18 cellular contexts compared by ENCODE assay signal in the genomic region with DNA sequence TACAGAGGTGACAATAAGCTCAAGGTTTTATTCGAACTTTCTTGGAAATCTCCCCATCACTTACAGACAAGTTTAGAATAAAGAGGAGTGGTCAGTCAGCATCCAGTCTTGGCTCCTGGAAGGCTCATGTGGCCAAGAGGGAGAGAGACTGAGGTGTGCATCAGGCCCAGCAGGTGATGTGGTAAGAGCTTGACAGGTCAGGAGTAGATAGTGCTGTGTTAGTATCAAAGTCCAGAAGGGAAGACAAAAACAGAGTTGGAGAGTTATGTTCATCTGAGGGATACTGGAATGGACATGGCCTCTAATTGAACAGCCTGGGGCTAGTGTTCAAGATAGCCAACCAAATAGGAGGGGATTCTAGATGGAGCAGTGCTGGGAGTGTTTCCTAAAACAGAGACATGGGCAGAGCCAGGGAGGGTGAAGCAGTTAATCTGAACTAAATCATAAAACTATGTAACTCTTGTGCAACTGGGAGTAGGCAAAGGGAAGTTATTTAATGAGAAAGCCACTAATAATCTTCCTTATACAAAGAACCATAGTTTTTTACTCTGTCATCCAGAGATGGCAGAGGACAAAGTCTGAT.
"Had no signal": no experiment of that assay in that cellular context is flagged by ENCODE, and none has a peak within 500 bp of the region (broad histone marks: within the 10 kb centered on the region; RNA-seq: fewer than 3 reads in every experiment).

No MANE protein-coding gene starts in this region.

- H3K4me3 ChIP-seq: lung, ovary, right atrium auricular region, sigmoid colon, skin epidermis, tibial artery, upper lobe of left lung, uterus had no signal

- H3K4me1 ChIP-seq: foreskin keratinocyte, right atrium auricular region, sigmoid colon, upper lobe of left lung, uterus had no signal

- DNase-seq: effector memory CD8-positive, alpha-beta T cell; foreskin keratinocyte; kidney; left cardiac atrium; left ventricle myocardium superior; mesenchymal stem cell; naive thymus-derived CD4-positive, alpha-beta T cell; nephron progenitor cell; ovary; sigmoid colon; stimulated activated CD4-positive, alpha-beta T cell treated with anti-CD3 and anti-CD28 coated beads, Interleukin-12 subunit alpha, Interleukin-12 subunit beta, amount 100 ng/mL, for 4 hours; stimulated activated CD4-positive, alpha-beta T cell treated with anti-CD3 and anti-CD28 coated beads, Interleukin-2, amount 100 ng/mL, for 48 hours; tibial artery; upper lobe of left lung; uterus had no signal

- H3K36me3 ChIP-seq: ovary, right atrium auricular region, sigmoid colon, tibial artery, upper lobe of left lung, uterus had no signal

- H3K27ac ChIP-seq: foreskin keratinocyte, ovary, right atrium auricular region, sigmoid colon, skin epidermis, tibial artery, upper lobe of left lung, uterus had no signal

- H3K9me3 ChIP-seq: ovary, right atrium auricular region, sigmoid colon, tibial artery, upper lobe of left lung, uterus had no signal

- FAIRE-seq: kidney had no signal

- H3K27me3 ChIP-seq: foreskin keratinocyte, ovary, right atrium auricular region, sigmoid colon, tibial artery, upper lobe of left lung, uterus had no signal
